In genomic region chr3:190424108-190424477, GRCh38 we compare ENCODE assay signal across 15 cellular contexts. TPM values are rescaled to one million over a fixed set of nuclear protein-coding genes. Genes with fewer than 3 reads are reported as not detected.
A peak's percentile ranks its signal among the peaks of the same experiment; 100 is the strongest.
DNase-seq lines count a peak whose midpoint lies in the region; ATAC-seq, FAIRE-seq and TF ChIP-seq lines count a peak whose summit lies in the region.
"Had no signal": no experiment of that assay in that cellular context is flagged by ENCODE, and none has a peak within 500 bp of the region (broad histone marks: within the 10 kb centered on the region; RNA-seq: fewer than 3 reads in every experiment).

No MANE protein-coding gene starts in this region.

- no peak overlapping the region for H3K9ac ChIP-seq in HepG2 (ENCODE audit: insufficient read depth, low read depth, low read length)
- peak overlapping the region; percentile 14 for H3K9ac ChIP-seq in SK-N-MC (ENCODE audit: insufficient read length)

- H2AFZ ChIP-seq in HepG2 (ENCODE audit: low read length) = no peak overlapping the region

- TF ChIP-seq CTCF in HepG2 (CRISPR knock-in tag; IDR thresholded peaks at IDR 0.05) = no peak
- TF ChIP-seq CTCF in right lobe of liver (IDR thresholded peaks at IDR 0.05) = no peak

- CTCF ChIA-PET in HepG2 (lab: Yijun Ruan, JAX; ENCODE audit: low intra/inter-chr PET ratio, low total read pairs) = interaction anchor here (0.6 to 1.9 kb wide), 6 partner anchors 39 to 464 kb away, joined by 3 to 10 read pairs (median 4); partner anchors contain the start of gene CLDN1

- ATAC-seq in HepG2 = peak; percentile 54
- ATAC-seq in right lobe of liver = no peak
- peak; percentile 15 for ATAC-seq in HG02885 (IDR thresholded peaks at IDR 0.05; ENCODE audit: poor library complexity, unreplicated experiment)
- ATAC-seq in HG03139 (IDR thresholded peaks at IDR 0.05; ENCODE audit: unreplicated experiment) = no peak

- in situ Hi-C loops in HepG2 (cut with HindIII; ENCODE audit: extremely low pct_ligation_motif_present, low pct_unique_long_range_greater_than_20kb) = loop anchor here (25.0 kb wide), 1 partner anchor 462 kb away; no protein-coding TSS in a partner anchor

- H3K9me3 ChIP-seq in HepG2 (ENCODE audit: low read length) (no peaks in the 10 kb centered on the region), right lobe of liver (no peaks in the 10 kb centered on the region), SK-N-MC (ENCODE audit: low read depth, low read length) (no peaks in the 10 kb centered on the region)
- H3K9me3 ChIP-seq: gastrocnemius medialis had no signal

- H4K20me1 ChIP-seq in HepG2 (ENCODE audit: insufficient read depth, low read length) = no peaks in the 10 kb centered on the region

- TF ChIP-seq POLR2A in HepG2 (IDR thresholded peaks at IDR 0.05; ENCODE audit: insufficient read depth in 1 of 2, low read depth in 2 of 2, low read length in 2 of 2) (no peak), right lobe of liver (IDR thresholded peaks at IDR 0.05) (no peak)

- H3K4me3 ChIP-seq in HepG2 (replicated peaks in 1 of 3; ENCODE audit: insufficient read depth in 1 of 3, low read depth in 2 of 3, low read length in 3 of 3) (no peak overlapping the region), right lobe of liver (no peak overlapping the region), SK-N-MC (no peak overlapping the region)
- H3K4me3 ChIP-seq: K562 had no signal

- FAIRE-seq in HepG2 (lab: Jason Lieb, UNC) = no peak

- no peaks in the 10 kb centered on the region for H3K36me3 ChIP-seq in HepG2 (replicated peaks in 1 of 2; ENCODE audit: control insufficient read depth in 1 of 2, insufficient read depth in 2 of 2, low read length in 2 of 2)
- no peaks in the 10 kb centered on the region for H3K36me3 ChIP-seq in right lobe of liver
- no peaks in the 10 kb centered on the region for H3K36me3 ChIP-seq in SK-N-MC (ENCODE audit: insufficient read depth, low read length)
- H3K36me3 ChIP-seq: gastrocnemius medialis had no signal

- H3K79me2 ChIP-seq in HepG2 (ENCODE audit: insufficient read depth, low read length) = no peaks in the 10 kb centered on the region

- BruUV-seq in HepG2 (replicated peaks; lab: Mats Ljungman, UMichigan) = no TSS peak

- intact Hi-C loops in HepG2 (cut with micrococcal nuclease; ENCODE audit: unreplicated experiment) (loop anchor here (1.0 to 2.0 kb wide), 4 partner anchors 40 to 463 kb away; partner anchors contain the start of gene CLDN1), right lobe of liver (cut with DNase I) (no loop called here)

- H3K27ac ChIP-seq in HepG2 (ENCODE audit: extremely low read length, insufficient read depth, low read length) (no peak overlapping the region), right lobe of liver (no peak overlapping the region), SK-N-MC (peak overlapping the region; percentile 22; the same call in 1 of the 2 replicates)
- H3K27ac ChIP-seq: gastrocnemius medialis had no signal

- TF ChIP-seq EP300 in HepG2 (IDR thresholded peaks at IDR 0.05; ENCODE audit: low read depth in 2 of 2, low read length in 2 of 2) = no peak
- TF ChIP-seq EP300 in HepG2 (CRISPR knock-in tag; IDR thresholded peaks at IDR 0.05; ENCODE audit: borderline replicate concordance) = no peak

- H3K27me3 ChIP-seq in HepG2 (ENCODE audit: control insufficient read depth in 1 of 2, insufficient read depth in 2 of 2, low read length in 2 of 2) (no peaks in the 10 kb centered on the region), right lobe of liver (no peaks in the 10 kb centered on the region)
- H3K27me3 ChIP-seq: gastrocnemius medialis had no signal

- TF ChIP-seq RAD21 in HepG2 (CRISPR knock-in tag; IDR thresholded peaks at IDR 0.05) = no peak

- WGBS in HepG2 (ENCODE audit: low lambda C conversion rate) = 4% methylated on average over 2 of the region's 2 CpGs
- WGBS in right lobe of liver (ENCODE audit: insufficient coverage, low coverage, low lambda C conversion rate, missing lambda C conversion rate) = 39% methylated on average over 2 of the region's 2 CpGs

- no peak overlapping the region for H3K4me2 ChIP-seq in HepG2 (ENCODE audit: low read depth, low read length)

- DNase-seq in HepG2 (ENCODE audit: low spot score) = no peak
- DNase-seq in right lobe of liver = no peak
- no peak for DNase-seq in SK-N-MC (ENCODE audit: low read depth, low spot score)
- no peak for DNase-seq in cerebellar nuclear complex (lab: John Stamatoyannopoulos, UW)
- no peak for DNase-seq in activated CD4-positive, alpha-beta T cell treated with anti-CD3 and anti-CD28 coated beads for 48 hours
- no peak for DNase-seq in MV-4-11 (lab: John Stamatoyannopoulos, UW)
- DNase-seq: gastrocnemius medialis had no signal

- no peaks in the 10 kb centered on the region for H3K4me1 ChIP-seq in HepG2 (ENCODE audit: insufficient read depth, low read length)
- no peaks in the 10 kb centered on the region for H3K4me1 ChIP-seq in right lobe of liver

- POLR2A ChIA-PET in HepG2 (lab: Yijun Ruan, JAX) = interaction anchor here (1.0 kb wide), 1 partner anchor 102 kb away, joined by 4 read pairs; the partner anchor contains the start of gene CLDN1

TF ChIP-seq in HepG2, 621 proteins besides CTCF, POLR2A, EP300 and RAD21:
- TF ChIP-seq MEF2D (CRISPR knock-in tag; IDR thresholded peaks at IDR 0.05) = no peak
TF ChIP-seq in HepG2: peak in this region for 0.

RNA-seq across cellular contexts. Expression of gene TMEM207, which starts 25.6 kb away (rescaled TPM):
- not detected in 2 replicates for total RNA-seq in HepG2 (2016; rRNA removed; fragmentation: Illumina TruSeq; extraction: Trizol)
- total RNA-seq in HepG2 (2016; cell fraction: cytosol; rRNA removed; fragmentation: Illumina TruSeq; extraction: Trizol; ENCODE audit: low read depth) = not detected in 2 replicates
- total RNA-seq in HepG2 (2016; cell fraction: insoluble cytoplasmic fraction; rRNA removed; fragmentation: Illumina TruSeq; extraction: Trizol) = not detected in 2 replicates
- not detected in 2 replicates for total RNA-seq in HepG2 (2016; cell fraction: membrane; rRNA removed; fragmentation: Illumina TruSeq; extraction: Trizol)
- total RNA-seq in HepG2 (2016; cell fraction: nucleus; rRNA removed; fragmentation: Illumina TruSeq; extraction: Trizol) = not detected in 2 replicates
- not detected in 2 replicates for polyA plus RNA-seq in HepG2 (2011; rRNA removed)
- polyA plus RNA-seq in HepG2 (2011; cell fraction: cytosol; rRNA removed) = not detected in 2 replicates
- polyA plus RNA-seq in HepG2 (2011; cell fraction: nucleus; rRNA removed) = not detected in 2 replicates
- not detected in 2 replicates for polyA plus RNA-seq in HepG2 (2012)
- not detected in 2 replicates for polyA plus RNA-seq in HepG2 (2016; cell fraction: cytosol; fragmentation: Illumina TruSeq; extraction: Trizol; ENCODE audit: low read depth)
- not detected in 2 replicates for polyA plus RNA-seq in HepG2 (2016; cell fraction: insoluble cytoplasmic fraction; fragmentation: Illumina TruSeq; extraction: Trizol; ENCODE audit: low read depth)
- polyA plus RNA-seq in HepG2 (2016; cell fraction: membrane; fragmentation: Illumina TruSeq; extraction: Trizol; ENCODE audit: low read depth) = not detected in 2 replicates
- not detected in 2 replicates for polyA plus RNA-seq in HepG2 (2016; cell fraction: nucleus; fragmentation: Illumina TruSeq; extraction: Trizol; ENCODE audit: insufficient read depth, low read depth)
- not detected in 2 replicates for polyA minus RNA-seq in HepG2 (2011; rRNA and poly(A)+ RNA removed; ENCODE audit: low replicate concordance)
- polyA minus RNA-seq in HepG2 (2011; cell fraction: cytosol; rRNA and poly(A)+ RNA removed) = not detected in 2 replicates
- polyA minus RNA-seq in HepG2 (2011; cell fraction: nucleus; rRNA and poly(A)+ RNA removed) = not detected in 2 replicates
- total RNA-seq in right lobe of liver = not detected
- total RNA-seq: A673; CD4-positive, alpha-beta memory T cell; gastrocnemius medialis; OCI-LY7; skeletal muscle tissue; urinary bladder had no signal
- polyA plus RNA-seq: CD4-positive, alpha-beta memory T cell; urinary bladder had no signal

RNA-seq across cellular contexts. Expression of gene CLDN16, which starts 36.1 kb away (rescaled TPM):
- total RNA-seq in HepG2 (2016; rRNA removed; fragmentation: Illumina TruSeq; extraction: Trizol) = 0.21 and 0.24 TPM in 2 replicates
- total RNA-seq in HepG2 (2016; cell fraction: cytosol; rRNA removed; fragmentation: Illumina TruSeq; extraction: Trizol; ENCODE audit: low read depth) = not detected in 2 replicates
- 0.09 and 0.15 TPM in 2 replicates for total RNA-seq in HepG2 (2016; cell fraction: insoluble cytoplasmic fraction; rRNA removed; fragmentation: Illumina TruSeq; extraction: Trizol)
- 0.15 TPM in 1 of 2 replicates, not detected in the other for total RNA-seq in HepG2 (2016; cell fraction: membrane; rRNA removed; fragmentation: Illumina TruSeq; extraction: Trizol)
- total RNA-seq in HepG2 (2016; cell fraction: nucleus; rRNA removed; fragmentation: Illumina TruSeq; extraction: Trizol) = not detected in 2 replicates
- 0.04 and 0.13 TPM in 2 replicates for polyA plus RNA-seq in HepG2 (2011; rRNA removed)
- polyA plus RNA-seq in HepG2 (2011; cell fraction: cytosol; rRNA removed) = 0.13 and 0.17 TPM in 2 replicates
- 0.05 TPM in 1 of 2 replicates, not detected in the other for polyA plus RNA-seq in HepG2 (2011; cell fraction: nucleus; rRNA removed)
- 0.31 TPM in 1 of 2 replicates, not detected in the other for polyA plus RNA-seq in HepG2 (2012)
- 0.14 TPM in 1 of 2 replicates, not detected in the other for polyA plus RNA-seq in HepG2 (2016; cell fraction: cytosol; fragmentation: Illumina TruSeq; extraction: Trizol; ENCODE audit: low read depth)
- polyA plus RNA-seq in HepG2 (2016; cell fraction: insoluble cytoplasmic fraction; fragmentation: Illumina TruSeq; extraction: Trizol; ENCODE audit: low read depth) = 0.15 and 0.19 TPM in 2 replicates
- polyA plus RNA-seq in HepG2 (2016; cell fraction: membrane; fragmentation: Illumina TruSeq; extraction: Trizol; ENCODE audit: low read depth) = 0.19 TPM in 1 of 2 replicates, not detected in the other
- polyA plus RNA-seq in HepG2 (2016; cell fraction: nucleus; fragmentation: Illumina TruSeq; extraction: Trizol; ENCODE audit: insufficient read depth, low read depth) = 0.13 TPM in 1 of 2 replicates, not detected in the other
- polyA minus RNA-seq in HepG2 (2011; rRNA and poly(A)+ RNA removed; ENCODE audit: low replicate concordance) = 1.1 TPM in 1 of 2 replicates, not detected in the other
- not detected in 2 replicates for polyA minus RNA-seq in HepG2 (2011; cell fraction: cytosol; rRNA and poly(A)+ RNA removed)
- polyA minus RNA-seq in HepG2 (2011; cell fraction: nucleus; rRNA and poly(A)+ RNA removed) = 1.3 TPM in 1 of 2 replicates, not detected in the other
- total RNA-seq in right lobe of liver = 1 to 10 TPM in 3 of 6 experiments, under 1 TPM in 3; 0.37 to 6.6 (median 1.3) TPM
- total RNA-seq: CD4-positive, alpha-beta memory T cell; gastrocnemius medialis; OCI-LY7 had no signal
- polyA plus RNA-seq: CD4-positive, alpha-beta memory T cell had no signal

Comparison
In these comparisons a context has a peak if more than half of its experiments do, and no peak if none do; other contexts are left out.
1. ATAC-seq: peak in HepG2 (single experiment) and HG02885 (single experiment); none in right lobe of liver (0 of 4) and HG03139 (single experiment).